8 cellular contexts compared by ENCODE assay signal in genomic region chr18:24491882-24492281, GRCh38. TPM values are rescaled to one million over a fixed set of nuclear protein-coding genes. Genes with fewer than 3 reads are reported as not detected.
DNase-seq lines count a peak whose midpoint lies in the region; ATAC-seq and TF ChIP-seq lines count a peak whose summit lies in the region.

No MANE protein-coding gene starts in this region.

- intact Hi-C loops in uterus (cut with DNase I; ENCODE audit: low total_unique reads), result no loop called here

- ATAC-seq in GM18909 (IDR thresholded peaks at IDR 0.05; ENCODE audit: poor library complexity, unreplicated experiment) (peak; percentile 92), HG02870 (IDR thresholded peaks at IDR 0.05; ENCODE audit: unreplicated experiment) (peak; percentile 63)

- H3K4me1 ChIP-seq in OCI-LY3 (ENCODE audit: low read length) (peaks cover 44% of the 10 kb centered on the region), BE2C (no peaks in the 10 kb centered on the region), uterus (no peaks in the 10 kb centered on the region)

- peak overlapping the region; percentile 95 for H3K4me2 ChIP-seq in OCI-LY3 (ENCODE audit: low read length)

- H3K27me3 ChIP-seq in OCI-LY3 (ENCODE audit: low read depth, low read length), result peaks cover 21% of the 10 kb centered on the region
- H3K27me3 ChIP-seq in BE2C, result no peaks in the 10 kb centered on the region
- H3K27me3 ChIP-seq in uterus, result no peaks in the 10 kb centered on the region

- H3K36me3 ChIP-seq in OCI-LY3 (replicated peaks; ENCODE audit: low read depth, low read length) (peaks cover 8% of the 10 kb centered on the region), BE2C (no peaks in the 10 kb centered on the region), uterus (no peaks in the 10 kb centered on the region)

- no peaks in the 10 kb centered on the region for H4K20me1 ChIP-seq in OCI-LY3 (ENCODE audit: insufficient read depth, low read length)

- H3K79me2 ChIP-seq in OCI-LY3 (ENCODE audit: low read length), result no peaks in the 10 kb centered on the region

- DNase-seq in COLO668 (lab: John Stamatoyannopoulos, UW; ENCODE audit: unreplicated experiment) (peak; percentile 31), NOMO-1 treated with dmso at 0.1 percent for 144 hours (lab: John Stamatoyannopoulos, UW; ENCODE audit: unreplicated experiment) (no peak), BE2C (no peak), uterus (no peak), NCI-H1694 treated with DMSO at 0.1 percent for 48 hours (lab: John Stamatoyannopoulos, UW) (no peak)

- H3K9ac ChIP-seq in OCI-LY3 (ENCODE audit: low read length), result peak overlapping the region; percentile 43

- no peak overlapping the region for H2AFZ ChIP-seq in OCI-LY3 (ENCODE audit: low read depth, low read length)

- H3K9me3 ChIP-seq in OCI-LY3 (ENCODE audit: insufficient read depth, low read length), result peaks cover 9% of the 10 kb centered on the region; the same call in 1 of the 2 replicates
- no peaks in the 10 kb centered on the region for H3K9me3 ChIP-seq in BE2C
- no peaks in the 10 kb centered on the region for H3K9me3 ChIP-seq in uterus

- no peak for TF ChIP-seq POLR2A in uterus (IDR thresholded peaks at IDR 0.05)

- H3K27ac ChIP-seq in OCI-LY3 (ENCODE audit: low read length) (peak overlapping the region; percentile 71), uterus (no peak overlapping the region)

- H3K4me3 ChIP-seq in OCI-LY3 (ENCODE audit: low read length), result peak overlapping the region; percentile 69
- no peak overlapping the region for H3K4me3 ChIP-seq in BE2C (ENCODE audit: low read depth, low read length)
- H3K4me3 ChIP-seq in uterus, result no peak overlapping the region

- TF ChIP-seq CTCF in OCI-LY3 (IDR thresholded peaks at IDR 0.05; ENCODE audit: low read depth, low read length) (no peak), BE2C (IDR thresholded peaks at IDR 0.05; ENCODE audit: low read depth, low read length) (no peak), uterus (IDR thresholded peaks at IDR 0.05) (no peak)

RNA-seq across cellular contexts. Expression of gene HRH4, which starts 31.4 kb away (rescaled TPM):
- not detected for polyA plus RNA-seq in BE2C (2012; ENCODE audit: insufficient read depth, insufficient read length, low read depth)
- under 1 TPM in 2 of 4 donors, not detected in 2; 0.12 to 0.55 TPM for total RNA-seq in uterus
